In genomic region chr2:28300489-28300888, GRCh38 we compare ENCODE assay signal across 16 cellular contexts.
DNase-seq lines count a peak whose midpoint lies in the region; ATAC-seq and TF ChIP-seq lines count a peak whose summit lies in the region.
"Had no signal": no experiment of that assay in that cellular context is flagged by ENCODE, and none has a peak within 500 bp of the region (broad histone marks: within the 10 kb centered on the region; RNA-seq: fewer than 3 reads in every experiment).

No MANE protein-coding gene starts in this region.

- H3K27me3 ChIP-seq in esophagus (ENCODE audit: control insufficient read depth in 1 of 2, insufficient read depth in 2 of 2, low read length in 2 of 2) (no peaks in the 10 kb centered on the region), muscle layer of colon (ENCODE audit: control insufficient read depth in 1 of 2, insufficient read depth in 2 of 2, low read length in 2 of 2) (no peaks in the 10 kb centered on the region), uterus (no peaks in the 10 kb centered on the region)

- H3K9ac ChIP-seq in muscle layer of colon (ENCODE audit: low read length), result peak overlapping the region; percentile 16

- H3K36me3 ChIP-seq in esophagus (ENCODE audit: control insufficient read depth in 2 of 2, insufficient read depth in 2 of 2, low read length in 1 of 2), result peaks cover 0 to 3% of the 10 kb centered on the region in 2 donors
- H3K36me3 ChIP-seq in muscle layer of colon (ENCODE audit: insufficient read depth, low read length), result no peaks in the 10 kb centered on the region
- no peaks in the 10 kb centered on the region for H3K36me3 ChIP-seq in uterus

- no peak overlapping the region for H3K4me3 ChIP-seq in esophagus (ENCODE audit: low read depth in 1 of 2, low read length in 2 of 2)
- peak overlapping the region; percentile 1 to 51 for H3K4me3 ChIP-seq in muscle layer of colon (ENCODE audit: low read depth in 1 of 2, low read length in 2 of 2)
- H3K4me3 ChIP-seq in uterus, result no peak overlapping the region

- no peak for TF ChIP-seq CTCF in uterus (IDR thresholded peaks at IDR 0.05)

- H3K4me1 ChIP-seq in esophagus (ENCODE audit: control insufficient read depth in 2 of 2, insufficient read depth in 2 of 2, low read length in 1 of 2) (peaks cover 0 to 4% of the 10 kb centered on the region in 2 donors), muscle layer of colon (ENCODE audit: insufficient read depth, low read length) (peaks cover 12% of the 10 kb centered on the region), uterus (peaks cover 0 to 4% of the 10 kb centered on the region in 2 donors)

- WGBS in esophagus, 2 donors, result 65 to 69% methylated on average over 5 of the region's 5 CpGs

- TF ChIP-seq POLR2A in uterus (IDR thresholded peaks at IDR 0.05), result no peak

- H3K9me3 ChIP-seq in esophagus (ENCODE audit: control insufficient read depth in 2 of 2, insufficient read depth in 1 of 2, low read depth in 1 of 2, low read length in 1 of 2), result no peaks in the 10 kb centered on the region
- no peaks in the 10 kb centered on the region for H3K9me3 ChIP-seq in muscle layer of colon (ENCODE audit: low read length)
- peaks cover 0 to 5% of the 10 kb centered on the region in 2 donors for H3K9me3 ChIP-seq in uterus

- H3K27ac ChIP-seq in esophagus (ENCODE audit: low read depth in 2 of 2, low read length in 1 of 2) (peak overlapping the region; percentile 9 to 64), muscle layer of colon (ENCODE audit: low read depth, low read length) (peak overlapping the region; percentile 75), uterus (peak overlapping the region; percentile 56 to 84)
- H3K27ac ChIP-seq: epithelial cell of prostate had no signal

- DNase-seq in NCI-H2227 treated with DMSO at 0.1 percent for 48 hours (lab: John Stamatoyannopoulos, UW) (peak; percentile 60), uterus (no peak), posterior vena cava (ENCODE audit: low spot score) (no peak), Kasumi-1 (lab: John Stamatoyannopoulos, UW) (no peak)
- DNase-seq: activated CD4-positive, alpha-beta T cell treated with anti-CD3 and anti-CD28 coated beads, Interleukin-2, amount 10 ng/mL, durations not matched to agents 24 days and 14 days; activated naive CD8-positive, alpha-beta T cell treated with anti-CD3 and anti-CD28 coated beads for 36 hours; activated T-cell treated with anti-CD3 and anti-CD28 coated beads, Interleukin-2, amount 50 U/mL, for 48 hours; KBM-7; NCI-H1436; NCI-H446; stimulated activated CD4-positive, alpha-beta T cell treated with anti-CD3 and anti-CD28 coated beads, Interleukin-4, amount 100 ng/mL, for 4 hours; T-helper 9 cell had no signal

- no peak for ATAC-seq in HG03457 (IDR thresholded peaks at IDR 0.05; ENCODE audit: unreplicated experiment)

- intact Hi-C loops in uterus (cut with DNase I; ENCODE audit: low total_unique reads), result no loop called here
- intact Hi-C loops in posterior vena cava (cut with DNase I), result no loop called here

Comparison
In these comparisons a context has a peak if more than half of its experiments do, and no peak if none do; other contexts are left out.
1. H3K4me3 ChIP-seq: peak in muscle layer of colon (2 of 2); none in esophagus (0 of 2) and uterus (0 of 2).
2. Peak in every context shown above with its lines, with median percentiles within 50 percentile points of each other: H3K27ac ChIP-seq.